22 cellular contexts compared by ENCODE assay signal in genomic region chr9:84947412-84947972, GRCh38.
DNase-seq lines count a peak whose midpoint lies in the region; ATAC-seq and TF ChIP-seq lines count a peak whose summit lies in the region.
"Had no signal": no experiment of that assay in that cellular context is flagged by ENCODE, and none has a peak within 500 bp of the region (broad histone marks: within the 10 kb centered on the region; RNA-seq: fewer than 3 reads in every experiment).

No MANE protein-coding gene starts in this region.

- H2AFZ ChIP-seq in neural progenitor cell (replicated peaks), result no peak overlapping the region

- H3K9me3 ChIP-seq in RWPE2 (ENCODE audit: severe bottlenecking) (no peaks in the 10 kb centered on the region), neural progenitor cell (ENCODE audit: low read depth) (no peaks in the 10 kb centered on the region), tibial artery (no peaks in the 10 kb centered on the region)
- H3K9me3 ChIP-seq: sigmoid colon, upper lobe of left lung had no signal

- H3K4me1 ChIP-seq in RWPE2 (ENCODE audit: insufficient read depth, poor library complexity, severe bottlenecking) (peaks cover 13% of the 10 kb centered on the region), neural progenitor cell (peaks cover under 1% of the 10 kb centered on the region), tibial artery (peaks cover 0 to 20% (median 7%) of the 10 kb centered on the region in 4 donors)
- H3K4me1 ChIP-seq: sigmoid colon had no signal

- peak overlapping the region; percentile 15 for H3K27ac ChIP-seq in RWPE2 (ENCODE audit: poor library complexity, severe bottlenecking)
- no peak overlapping the region for H3K27ac ChIP-seq in neural progenitor cell
- H3K27ac ChIP-seq in tibial artery, result no peak overlapping the region
- H3K27ac ChIP-seq: sigmoid colon, upper lobe of left lung had no signal

- intact Hi-C loops in tibial artery (cut with DNase I; ENCODE audit: low total_unique reads), result no loop called here

- no peaks in the 10 kb centered on the region for H3F3A ChIP-seq in neural progenitor cell (ENCODE audit: low read depth)

- no peak overlapping the region for H3K4me2 ChIP-seq in neural progenitor cell

- no peak overlapping the region for H3K4me3 Mint-ChIP-seq in neural progenitor cell
- H3K4me3 Mint-ChIP-seq in activated T-cell treated with anti-CD3 and anti-CD28 coated beads, Interleukin-2, amount 50 U/mL, for 72 hours, result no peak overlapping the region
- H3K4me3 Mint-ChIP-seq: activated B cell treated with CpG ODN at 0.5 μM for 24 hours; CD8-positive, alpha-beta T cell had no signal

- H3K36me3 ChIP-seq in RWPE2 (ENCODE audit: low read depth) (no peaks in the 10 kb centered on the region), neural progenitor cell (no peaks in the 10 kb centered on the region), tibial artery (no peaks in the 10 kb centered on the region)
- H3K36me3 ChIP-seq: sigmoid colon, upper lobe of left lung had no signal

- TF ChIP-seq CTCF in RWPE2 (IDR thresholded peaks at IDR 0.05; ENCODE audit: poor library complexity, severe bottlenecking) (no peak), neural progenitor cell (IDR thresholded peaks at IDR 0.05) (no peak), tibial artery (IDR thresholded peaks at IDR 0.05) (no peak)

- no peaks in the 10 kb centered on the region for H4K20me1 ChIP-seq in neural progenitor cell (ENCODE audit: low read depth)

- H3K27ac Mint-ChIP-seq in neural progenitor cell, result peak overlapping the region; percentile 72
- no peak overlapping the region for H3K27ac Mint-ChIP-seq in activated T-cell treated with anti-CD3 and anti-CD28 coated beads, Interleukin-2, amount 50 U/mL, for 72 hours
- H3K27ac Mint-ChIP-seq: activated B cell treated with CpG ODN at 0.5 μM for 24 hours; activated T-helper 2 cell treated with anti-CD3 and anti-CD28 coated beads, Interferon-gamma antibody, Interleukin-2, Interleukin-4, amounts not matched to agents 10 μg/mL and 5 μg/mL and 100 μg/mL, durations not matched to agents 14 hours and 24 hours and 36 hours; CD8-positive, alpha-beta T cell had no signal

- no peaks in the 10 kb centered on the region for H3K9me3 Mint-ChIP-seq in neural progenitor cell
- peaks cover 0 to 3% of the 10 kb centered on the region in 2 donors for H3K9me3 Mint-ChIP-seq in activated T-cell treated with anti-CD3 and anti-CD28 coated beads, Interleukin-2, amount 50 U/mL, for 72 hours
- H3K9me3 Mint-ChIP-seq: activated B cell treated with CpG ODN at 0.5 μM for 24 hours; activated T-helper 2 cell treated with anti-CD3 and anti-CD28 coated beads, Interferon-gamma antibody, Interleukin-2, Interleukin-4, amounts not matched to agents 10 μg/mL and 5 μg/mL and 100 μg/mL, durations not matched to agents 14 hours and 24 hours and 36 hours; CD8-positive, alpha-beta T cell had no signal

- ATAC-seq in RWPE2 (ENCODE audit: low read depth), result peak; percentile 96
- ATAC-seq in activated T-cell treated with anti-CD3 and anti-CD28 coated beads, Interleukin-2, amount 50 U/mL, for 72 hours (replicated peaks in 1 of 2), result no peak
- ATAC-seq in HG03095 (IDR thresholded peaks at IDR 0.05; ENCODE audit: unreplicated experiment), result no peak
- ATAC-seq: CD8-positive, alpha-beta T cell; K562 had no signal

- H3K27me3 ChIP-seq in RWPE2 (ENCODE audit: insufficient read depth, poor library complexity, severe bottlenecking) (no peaks in the 10 kb centered on the region), neural progenitor cell (no peaks in the 10 kb centered on the region), tibial artery (no peaks in the 10 kb centered on the region)
- H3K27me3 ChIP-seq: sigmoid colon, upper lobe of left lung had no signal

- H3K27me3 Mint-ChIP-seq in neural progenitor cell (ENCODE audit: insufficient read depth, low read depth), result no peaks in the 10 kb centered on the region
- H3K27me3 Mint-ChIP-seq in activated T-cell treated with anti-CD3 and anti-CD28 coated beads, Interleukin-2, amount 50 U/mL, for 72 hours (ENCODE audit: low read depth), result no peaks in the 10 kb centered on the region

- H3K36me3 Mint-ChIP-seq in neural progenitor cell, result no peaks in the 10 kb centered on the region
- H3K36me3 Mint-ChIP-seq in activated T-cell treated with anti-CD3 and anti-CD28 coated beads, Interleukin-2, amount 50 U/mL, for 72 hours (ENCODE audit: insufficient read depth in 2 of 2), result no peaks in the 10 kb centered on the region
- H3K36me3 Mint-ChIP-seq: CD8-positive, alpha-beta T cell had no signal

- H3K4me3 ChIP-seq in RWPE2 (ENCODE audit: severe bottlenecking), result no peak overlapping the region
- H3K4me3 ChIP-seq in neural progenitor cell, result no peak overlapping the region
- H3K4me3 ChIP-seq in tibial artery, result no peak overlapping the region
- H3K4me3 ChIP-seq: K562, sigmoid colon, upper lobe of left lung had no signal

- H3K4me1 Mint-ChIP-seq in neural progenitor cell, result peaks cover 24% of the 10 kb centered on the region
- H3K4me1 Mint-ChIP-seq in activated T-cell treated with anti-CD3 and anti-CD28 coated beads, Interleukin-2, amount 50 U/mL, for 72 hours (ENCODE audit: low read depth), result no peaks in the 10 kb centered on the region
- H3K4me1 Mint-ChIP-seq: activated B cell treated with CpG ODN at 0.5 μM for 24 hours had no signal

- H3K79me2 ChIP-seq in neural progenitor cell (ENCODE audit: low read depth), result no peaks in the 10 kb centered on the region

- peak; percentile 12 for DNase-seq in EH (ENCODE audit: low read depth)
- DNase-seq in RWPE2 (ENCODE audit: low spot score), result peak; percentile 72
- DNase-seq in fibroblast of gingiva (ENCODE audit: low read depth), result peak; percentile 45
- no peak for DNase-seq in neural progenitor cell (ENCODE audit: low spot score)
- DNase-seq in activated T-cell treated with anti-CD3 and anti-CD28 coated beads, Interleukin-2, amount 50 U/mL, for 72 hours, result no peak
- DNase-seq in tibial artery, result no peak
- no peak for DNase-seq in T-helper 1 cell
- DNase-seq: activated B cell treated with CpG ODN at 0.5 μM for 24 hours; CD8-positive, alpha-beta T cell; effector CD8-positive, alpha-beta T cell; HCEC 1CT; kidney; NCI-H1048; NCI-H2029; NCI-H446; sigmoid colon; stimulated activated naive CD4-positive, alpha-beta T cell treated with Interleukin-2 at 50 U/mL for 16 hours; T-helper 2 cell; upper lobe of left lung had no signal

- no peak overlapping the region for H3K9ac ChIP-seq in neural progenitor cell

Comparison
In these comparisons a context has a peak if more than half of its experiments do, and no peak if none do; other contexts are left out.
1. DNase-seq: peak in EH (single experiment), RWPE2 (single experiment) and fibroblast of gingiva (single experiment); none in neural progenitor cell (single experiment), activated T-cell treated with anti-CD3 and anti-CD28 coated beads, Interleukin-2, amount 50 U/mL, for 72 hours (0 of 2), tibial artery (0 of 2) and T-helper 1 cell (0 of 5).